Comparison of ENCODE assay signal across 15 cellular contexts in genomic region chr10:112844681-112845080, GRCh38.
"Had no signal": no experiment of that assay in that cellular context is flagged by ENCODE, and none has a peak within 500 bp of the region (broad histone marks: within the 10 kb centered on the region; RNA-seq: fewer than 3 reads in every experiment).

No MANE protein-coding gene starts in this region.

- FAIRE-seq: frontal cortex had no signal

- H3K36me3 ChIP-seq: esophagus squamous epithelium, heart left ventricle, neutrophil, sigmoid colon had no signal

- H3K27me3 ChIP-seq: esophagus squamous epithelium, heart left ventricle, neutrophil, sigmoid colon had no signal

- H3K4me3 ChIP-seq: esophagus squamous epithelium, heart left ventricle, mucosa of descending colon, sigmoid colon, skin epidermis had no signal

- H3K9me3 ChIP-seq: neutrophil had no signal

- DNase-seq: effector memory CD8-positive, alpha-beta T cell; esophagus squamous epithelium; heart left ventricle; hippocampal formation; left colon; mammary epithelial cell; mucosa of descending colon; naive thymus-derived CD8-positive, alpha-beta T cell; sigmoid colon; stimulated activated CD4-positive, alpha-beta T cell treated with anti-CD3 and anti-CD28 coated beads, Interleukin-12 subunit alpha, Interleukin-12 subunit beta, amount 100 ng/mL, for 4 hours; stimulated activated naive CD4-positive, alpha-beta T cell treated with Interleukin-2 at 50 U/mL for 16 hours; trophoblast cell had no signal

- H3K27ac ChIP-seq: esophagus squamous epithelium, heart left ventricle, neutrophil, sigmoid colon, skin epidermis had no signal

- ATAC-seq: effector memory CD8-positive, alpha-beta T cell; heart left ventricle; left colon; mucosa of descending colon; naive thymus-derived CD8-positive, alpha-beta T cell had no signal
